ENCODE assay signal across 14 cellular contexts in genomic region chr7:79741684-79742083, GRCh38.
DNase-seq lines count a peak whose midpoint lies in the region; ATAC-seq and TF ChIP-seq lines count a peak whose summit lies in the region.
"Had no signal": no experiment of that assay in that cellular context is flagged by ENCODE, and none has a peak within 500 bp of the region (broad histone marks: within the 10 kb centered on the region; RNA-seq: fewer than 3 reads in every experiment).

No MANE protein-coding gene starts in this region.

- H2BK5ac ChIP-seq in mesenchymal stem cell (ENCODE audit: low read depth, low read length, poor library complexity, severe bottlenecking): no peak overlapping the region

- H3K9ac ChIP-seq in mesenchymal stem cell (ENCODE audit: low read length): no peak overlapping the region

- H3K4ac ChIP-seq in mesenchymal stem cell (ENCODE audit: low read depth in 1 of 2, low read length in 2 of 2): no peak overlapping the region

- H3K27ac Mint-ChIP-seq in HFFc6: no peak overlapping the region
- no peak overlapping the region for H3K27ac Mint-ChIP-seq in stimulated activated naive CD8-positive, alpha-beta T cell treated with anti-CD3 and anti-CD28 coated beads, Interleukin-15, amount 100 ng/mL, for 72 hours
- H3K27ac Mint-ChIP-seq: stimulated activated effector memory CD8-positive, alpha-beta T cell treated with anti-CD3 and anti-CD28 coated beads, Interleukin-12 subunit alpha, Interleukin-12 subunit beta, amount 100 ng/mL, for 72 hours; T-helper 2 cell treated with Interferon-gamma antibody and Interleukin-4, amounts not matched to agents 5 μg/mL and 100 μg/mL, for 36 hours had no signal

- CTCF ChIA-PET in GM10248 (lab: Yijun Ruan, JAX): no interaction called here

- no peak overlapping the region for H4K91ac ChIP-seq in mesenchymal stem cell (ENCODE audit: low read length)

- no peak overlapping the region for H3K4me2 ChIP-seq in mesenchymal stem cell (ENCODE audit: low read length, poor library complexity, severe bottlenecking)

- no peaks in the 10 kb centered on the region for H3K9me3 ChIP-seq in mesenchymal stem cell (ENCODE audit: control insufficient read depth, low read length)

- H3K14ac ChIP-seq in mesenchymal stem cell (ENCODE audit: low read length in 2 of 2): no peak overlapping the region

- no peak overlapping the region for H2BK12ac ChIP-seq in mesenchymal stem cell (ENCODE audit: low read length in 2 of 2)

- H2BK120ac ChIP-seq in mesenchymal stem cell (ENCODE audit: low read depth, low read length): no peak overlapping the region

- POLR2A ChIA-PET in GM10248 (lab: Yijun Ruan, JAX): no interaction called here

- no peaks in the 10 kb centered on the region for H3K27me3 ChIP-seq in mesenchymal stem cell (ENCODE audit: control insufficient read depth in 1 of 2, insufficient read depth in 1 of 2, low read length in 2 of 2)

- no peaks in the 10 kb centered on the region for H3K79me1 ChIP-seq in mesenchymal stem cell (replicated peaks; ENCODE audit: low read length, poor library complexity, severe bottlenecking)

- H3K36me3 ChIP-seq in mesenchymal stem cell (ENCODE audit: control insufficient read depth in 1 of 2, insufficient read depth in 2 of 2, low read depth in 1 of 2, low read length in 2 of 2): no peaks in the 10 kb centered on the region

- no peaks in the 10 kb centered on the region for H3K4me1 ChIP-seq in mesenchymal stem cell (ENCODE audit: control insufficient read depth, insufficient read depth, low read depth, low read length)

- 0 out of 2 replicates have a peak, but pooled peaks cover 6% of the 10 kb centered on the region for H3K36me3 Mint-ChIP-seq in HFFc6 (ENCODE audit: low read depth)
- H3K36me3 Mint-ChIP-seq: stimulated activated effector memory CD8-positive, alpha-beta T cell treated with anti-CD3 and anti-CD28 coated beads, Interleukin-12 subunit alpha, Interleukin-12 subunit beta, amount 100 ng/mL, for 72 hours had no signal

- H3K27ac ChIP-seq in mesenchymal stem cell (ENCODE audit: low read length, poor library complexity, severe bottlenecking): no peak overlapping the region

- H3K4me3 ChIP-seq in astrocyte of the cerebellum (ENCODE audit: low read depth, low read length) (no peak overlapping the region), mesenchymal stem cell (ENCODE audit: insufficient read depth in 1 of 2, low read depth in 1 of 2, low read length in 2 of 2) (no peak overlapping the region)

- H3K9me3 Mint-ChIP-seq in HFFc6: peaks cover 7% of the 10 kb centered on the region; the same call in 1 of the 2 replicates
- H3K9me3 Mint-ChIP-seq in stimulated activated naive CD8-positive, alpha-beta T cell treated with anti-CD3 and anti-CD28 coated beads, Interleukin-15, amount 100 ng/mL, for 72 hours: no peaks in the 10 kb centered on the region
- H3K9me3 Mint-ChIP-seq: T-helper 2 cell treated with Interferon-gamma antibody and Interleukin-4, amounts not matched to agents 5 μg/mL and 100 μg/mL, for 36 hours had no signal

- no peak overlapping the region for H2BK15ac ChIP-seq in mesenchymal stem cell (ENCODE audit: low read depth, poor library complexity, severe bottlenecking)

- no peak overlapping the region for H3K18ac ChIP-seq in mesenchymal stem cell (ENCODE audit: low read depth in 1 of 2, low read length in 2 of 2)

- DNase-seq in ACHN: peak; percentile 46
- DNase-seq in HFFc6: no peak
- no peak for DNase-seq in astrocyte of the cerebellum (ENCODE audit: low read depth)
- peak; percentile 13 for DNase-seq in iPS-NIHi7 (ENCODE audit: extremely low spot score)
- DNase-seq in GM10248 (ENCODE audit: extremely low spot score): no peak
- DNase-seq in stimulated activated naive CD8-positive, alpha-beta T cell treated with anti-CD3 and anti-CD28 coated beads, Interleukin-15, amount 100 ng/mL, for 72 hours: no peak
- DNase-seq in mesenchymal stem cell: no peak
- DNase-seq: activated CD4-positive, alpha-beta T cell treated with anti-CD3 and anti-CD28 coated beads, Interleukin-2, amount 50 U/mL, for 48 hours; activated naive CD4-positive, alpha-beta T cell; C1 segment of cervical spinal cord; stimulated activated CD4-positive, alpha-beta T cell treated with anti-CD3 and anti-CD28 coated beads, Interleukin-2, amount 100 ng/mL, for 24 hours had no signal

- H3K23ac ChIP-seq in mesenchymal stem cell (ENCODE audit: low read length in 2 of 2): no peak overlapping the region

- in situ Hi-C loops in ACHN (cut with HindIII; ENCODE audit: low pct_ligation_motif_present, low pct_unique_long_range_greater_than_20kb, low sequenced_read_pairs): no loop called here
- in situ Hi-C loops in astrocyte of the cerebellum (cut with HindIII; ENCODE audit: low sequenced_read_pairs): no loop called here

- TF ChIP-seq CTCF in HFFc6 (IDR thresholded peaks at IDR 0.05) (peak; percentile 76), astrocyte of the cerebellum (IDR thresholded peaks at IDR 0.05; ENCODE audit: low read depth, low read length, missing control alignments) (peak; percentile 38), GM10248 (IDR thresholded peaks at IDR 0.05; ENCODE audit: control extremely low read depth, extremely low read depth, low read depth, missing control alignments) (no peak)

- no peak overlapping the region for H2AFZ ChIP-seq in mesenchymal stem cell (ENCODE audit: low read depth, low read length)

- no peaks in the 10 kb centered on the region; the same call in 1 of the 2 replicates for H3K4me1 Mint-ChIP-seq in HFFc6 (ENCODE audit: low read depth)
- H3K4me1 Mint-ChIP-seq in stimulated activated naive CD8-positive, alpha-beta T cell treated with anti-CD3 and anti-CD28 coated beads, Interleukin-15, amount 100 ng/mL, for 72 hours: no peaks in the 10 kb centered on the region
- H3K4me1 Mint-ChIP-seq: stimulated activated effector memory CD8-positive, alpha-beta T cell treated with anti-CD3 and anti-CD28 coated beads, Interleukin-12 subunit alpha, Interleukin-12 subunit beta, amount 100 ng/mL, for 72 hours had no signal

- H3K27me3 Mint-ChIP-seq in HFFc6 (ENCODE audit: insufficient read depth): no peaks in the 10 kb centered on the region; the same call in 1 of the 2 replicates
- no peaks in the 10 kb centered on the region for H3K27me3 Mint-ChIP-seq in stimulated activated naive CD8-positive, alpha-beta T cell treated with anti-CD3 and anti-CD28 coated beads, Interleukin-15, amount 100 ng/mL, for 72 hours

- no peak overlapping the region for H3K4me3 Mint-ChIP-seq in HFFc6
- H3K4me3 Mint-ChIP-seq in stimulated activated naive CD8-positive, alpha-beta T cell treated with anti-CD3 and anti-CD28 coated beads, Interleukin-15, amount 100 ng/mL, for 72 hours: no peak overlapping the region
- H3K4me3 Mint-ChIP-seq: stimulated activated effector memory CD8-positive, alpha-beta T cell treated with anti-CD3 and anti-CD28 coated beads, Interleukin-12 subunit alpha, Interleukin-12 subunit beta, amount 100 ng/mL, for 72 hours; T-helper 2 cell treated with Interferon-gamma antibody and Interleukin-4, amounts not matched to agents 5 μg/mL and 100 μg/mL, for 36 hours had no signal

- no peak overlapping the region for H2AK5ac ChIP-seq in mesenchymal stem cell (ENCODE audit: low read length, severe bottlenecking)

- 83% methylated on average over 2 of the region's 3 CpGs for WGBS in mesenchymal stem cell

- H4K8ac ChIP-seq in mesenchymal stem cell (ENCODE audit: low read length): no peak overlapping the region

- ATAC-seq in stimulated activated naive CD8-positive, alpha-beta T cell treated with anti-CD3 and anti-CD28 coated beads, Interleukin-15, amount 100 ng/mL, for 72 hours: no peak
- no peak for ATAC-seq in GM19324 (IDR thresholded peaks at IDR 0.05; ENCODE audit: low FRiP score, unreplicated experiment)
- ATAC-seq: stimulated activated effector memory CD8-positive, alpha-beta T cell treated with anti-CD3 and anti-CD28 coated beads, Interleukin-12 subunit alpha, Interleukin-12 subunit beta, amount 100 ng/mL, for 72 hours had no signal

Comparison
In these comparisons a context has a peak if more than half of its experiments do, and no peak if none do; other contexts are left out.
1. DNase-seq: peak in ACHN (single experiment) and iPS-NIHi7 (single experiment); none in HFFc6 (single experiment), astrocyte of the cerebellum (single experiment), GM10248 (single experiment), stimulated activated naive CD8-positive, alpha-beta T cell treated with anti-CD3 and anti-CD28 coated beads, Interleukin-15, amount 100 ng/mL, for 72 hours (0 of 2) and mesenchymal stem cell (single experiment).